8 cellular contexts compared by ENCODE assay signal in genomic region chr20:49276895-49277785, GRCh38. TPM values are rescaled to one million over a fixed set of nuclear protein-coding genes. Genes with fewer than 3 reads are reported as not detected.
DNase-seq lines count a peak whose midpoint lies in the region; ATAC-seq, FAIRE-seq and TF ChIP-seq lines count a peak whose summit lies in the region.

No MANE protein-coding gene starts in this region.

- FAIRE-seq in H54 (lab: Jason Lieb, UNC), result no peak

- no peak for TF ChIP-seq POLR2A in H54 (IDR thresholded peaks at IDR 0.05; ENCODE audit: low read depth, low read length)

- peaks cover 24 to 66% of the 10 kb centered on the region in 2 experiments for H3K36me3 ChIP-seq in HEK293 (ENCODE audit: control insufficient read depth in 2 of 2, insufficient read depth in 1 of 2, low read length in 2 of 2)
- peaks cover 19 to 25% of the 10 kb centered on the region in 2 donors for H3K36me3 ChIP-seq in lung (ENCODE audit: control insufficient read depth in 2 of 2, insufficient read depth in 2 of 2, low read length in 2 of 2)

- CTCF ChIA-PET in HEK293 (lab: Yijun Ruan, JAX), result interaction anchor here (1.2 kb wide), 3 partner anchors 30 to 60 kb away, joined by 3 to 4 read pairs (median 4); no protein-coding TSS in a partner anchor

- DNase-seq in choroid plexus epithelial cell (ENCODE audit: low read depth), result no peak
- peak; percentile 34 for DNase-seq in lung (ENCODE audit: low spot score)
- peak; percentile 17 to 21 for DNase-seq in stimulated activated CD8-positive, alpha-beta memory T cell treated with anti-CD3 and anti-CD28 coated beads, Interleukin-4, amount 100 ng/mL, for 4 hours (ENCODE audit: low read depth in 2 of 2, low spot score in 1 of 2)
- DNase-seq in GM19238 (ENCODE audit: insufficient read length, low spot score), result no peak
- DNase-seq in GOT3 (lab: John Stamatoyannopoulos, UW), result no peak
- no peak for DNase-seq in H54 (ENCODE audit: insufficient read length, low spot score)

- no peaks in the 10 kb centered on the region for H3K27me3 ChIP-seq in lung (ENCODE audit: control insufficient read depth, insufficient read depth)

- H3K9me3 ChIP-seq in HEK293 (ENCODE audit: control insufficient read depth, insufficient read depth, low read depth, low read length) (no peaks in the 10 kb centered on the region), lung (ENCODE audit: control insufficient read depth in 2 of 2, insufficient read depth in 1 of 2, low read length in 1 of 2) (peaks cover 0 to 11% of the 10 kb centered on the region in 2 donors)

- H3K4me3 ChIP-seq in HEK293 (ENCODE audit: low read depth, low read length) (peak overlapping the region; percentile 77), choroid plexus epithelial cell (ENCODE audit: low read depth, low read length) (peak overlapping the region; percentile 64), lung (peak overlapping the region; percentile 91)

- ATAC-seq in lung (ENCODE audit: insufficient read depth, low FRiP score), result no peak

- peak; percentile 49 for TF ChIP-seq CTCF in HEK293 (tag by site-specific recombination; IDR thresholded peaks at IDR 0.05)
- TF ChIP-seq CTCF in VCaP (conservative IDR thresholded peaks at IDR 0.05), result no peak
- TF ChIP-seq CTCF in choroid plexus epithelial cell (conservative IDR thresholded peaks at IDR 0.05; ENCODE audit: low read depth, low read length), result no peak
- no peak for TF ChIP-seq CTCF in lung (IDR thresholded peaks at IDR 0.05; ENCODE audit: control extremely low read depth, extremely low read depth)

- 1 to 2% methylated on average over 28 to 32 of the region's 32 CpGs for WGBS in lung, 2 donors

- H3K27ac ChIP-seq in HEK293 (ENCODE audit: extremely low read depth, low read depth, low read length) (peak overlapping the region; percentile 92; the same call in 1 of the 2 replicates), VCaP (peak overlapping the region; percentile 94), lung (ENCODE audit: low read depth in 1 of 2, low read length in 1 of 2) (peak overlapping the region; percentile 94 to 96)

- POLR2A ChIA-PET in HEK293 (lab: Yijun Ruan, JAX), result interaction anchor here (0.5 to 1.6 kb wide), 12 partner anchors 10 to 536 kb away, joined by 3 to 10 read pairs (median 4); partner anchors contain the start of gene SLC9A8

- H3K4me1 ChIP-seq in HEK293 (ENCODE audit: control insufficient read depth, insufficient read depth, low read length), result no peaks in the 10 kb centered on the region
- peaks cover 9 to 34% of the 10 kb centered on the region in 2 donors for H3K4me1 ChIP-seq in lung (ENCODE audit: control insufficient read depth in 2 of 2, insufficient read depth in 2 of 2, low read length in 2 of 2)

TF ChIP-seq in HEK293, 187 proteins besides CTCF, POLR2A, EP300 and RAD21 (continues in another document):
- TF ChIP-seq ZNF18 (tag by site-specific recombination; IDR thresholded peaks at IDR 0.05) (no peak), ZBTB10 (tag by site-specific recombination; IDR thresholded peaks at IDR 0.05) (peak; percentile 95), ZNF26 (tag by site-specific recombination; IDR thresholded peaks at IDR 0.05) (no peak), ZBTB8A (tag by site-specific recombination; IDR thresholded peaks at IDR 0.05) (peak; percentile 30), AEBP2 (tag by site-specific recombination; IDR thresholded peaks at IDR 0.05; ENCODE audit: borderline replicate concordance) (0 out of 2 replicates have a peak, but pooled peaks have one; percentile 3), PATZ1 (tag by site-specific recombination; IDR thresholded peaks at IDR 0.05) (peak; percentile 75), ZNF398 (tag by site-specific recombination; IDR thresholded peaks at IDR 0.05) (peak; percentile 98), SP2 (tag by site-specific recombination; IDR thresholded peaks at IDR 0.05) (no peak; the same call in 1 of the 2 replicates)

RNA-seq across cellular contexts. Expression of gene ZNFX1, which starts 0.7 kb away (rescaled TPM):
- 10 to 100 TPM; 25.8 to 33.9 TPM for total RNA-seq in lung
- polyA plus RNA-seq in lung, result 10 to 100 TPM in 1 of 2 donors, 1 to 10 TPM in 1; 9.5 to 22.5 TPM

RNA-seq across cellular contexts. Expression of gene DDX27, which starts 57.9 kb away (rescaled TPM):
- 10 to 100 TPM; 25.8 to 26.5 TPM for total RNA-seq in lung
- polyA plus RNA-seq in lung, result 10 to 100 TPM; 24.9 to 30.0 TPM

Comparison
In these comparisons a context has a peak if more than half of its experiments do, and no peak if none do; other contexts are left out.
1. DNase-seq: peak in lung (single experiment) and stimulated activated CD8-positive, alpha-beta memory T cell treated with anti-CD3 and anti-CD28 coated beads, Interleukin-4, amount 100 ng/mL, for 4 hours (2 of 2); none in choroid plexus epithelial cell (single experiment), GM19238 (single experiment), GOT3 (single experiment) and H54 (single experiment).
2. Peak in every context shown above with its lines, with median percentiles within 50 percentile points of each other: H3K27ac ChIP-seq and H3K4me3 ChIP-seq.